15 cellular contexts compared by ENCODE assay signal in genomic region chr9:123649909-123650308, GRCh38.
A peak's percentile ranks its signal among the peaks of the same experiment; 100 is the strongest.
DNase-seq lines count a peak whose midpoint lies in the region; ATAC-seq, FAIRE-seq and TF ChIP-seq lines count a peak whose summit lies in the region.
"Had no signal": no experiment of that assay in that cellular context is flagged by ENCODE, and none has a peak within 500 bp of the region (broad histone marks: within the 10 kb centered on the region; RNA-seq: fewer than 3 reads in every experiment).

No MANE protein-coding gene starts in this region.

- peaks cover 17% of the 10 kb centered on the region for H3K36me3 Mint-ChIP-seq in activated CD8-positive, alpha-beta T cell treated with anti-CD3 and anti-CD28 coated beads, Interleukin-2, amount 10 ng/mL, durations not matched to agents 7 days and 5 days (ENCODE audit: low read depth)
- H3K36me3 Mint-ChIP-seq in activated CD8-positive, alpha-beta T cell treated with anti-CD3 and anti-CD28 coated beads for 36 hours (ENCODE audit: low read depth), result peaks cover 30% of the 10 kb centered on the region
- H3K36me3 Mint-ChIP-seq in nephron progenitor cell (ENCODE audit: low read depth), result peaks cover 24% of the 10 kb centered on the region

- H3K4me3 ChIP-seq in bronchial epithelial cell (ENCODE audit: low read depth, low read length), result no peak overlapping the region
- H3K4me3 ChIP-seq: BLaER1, HAP-1 had no signal

- TF ChIP-seq POLR2A in GM12891 (IDR thresholded peaks at IDR 0.05; ENCODE audit: low read depth, low read length) (no peak), H54 (IDR thresholded peaks at IDR 0.05; ENCODE audit: low read depth, low read length) (no peak)

- ATAC-seq in activated CD8-positive, alpha-beta T cell treated with anti-CD3 and anti-CD28 coated beads, Interleukin-2, amount 10 ng/mL, durations not matched to agents 7 days and 5 days, result peak; percentile 60
- no peak for ATAC-seq in activated CD8-positive, alpha-beta T cell treated with anti-CD3 and anti-CD28 coated beads for 36 hours
- no peak for ATAC-seq in HG03439 (IDR thresholded peaks at IDR 0.05; ENCODE audit: unreplicated experiment)
- ATAC-seq: HepG2 had no signal

- FAIRE-seq in GM12891 (lab: Jason Lieb, UNC) (peak; percentile 45), H54 (lab: Jason Lieb, UNC) (peak; percentile 52), bronchial epithelial cell (lab: Jason Lieb, UNC) (no peak)
- FAIRE-seq: HepG2, HTR-8/SVneo had no signal

- H3K36me3 ChIP-seq in bronchial epithelial cell (ENCODE audit: control insufficient read depth, insufficient read depth, low read length), result no peaks in the 10 kb centered on the region
- H3K36me3 ChIP-seq: HAP-1 had no signal

- no peak overlapping the region for H3K4me3 Mint-ChIP-seq in activated CD8-positive, alpha-beta T cell treated with anti-CD3 and anti-CD28 coated beads, Interleukin-2, amount 10 ng/mL, durations not matched to agents 7 days and 5 days
- no peak overlapping the region for H3K4me3 Mint-ChIP-seq in activated CD8-positive, alpha-beta T cell treated with anti-CD3 and anti-CD28 coated beads for 36 hours
- H3K4me3 Mint-ChIP-seq in nephron progenitor cell, result no peak overlapping the region

- intact Hi-C loops in activated CD8-positive, alpha-beta T cell treated with anti-CD3 and anti-CD28 coated beads for 36 hours (cut with micrococcal nuclease), result no loop called here

- H3K27me3 Mint-ChIP-seq in activated CD8-positive, alpha-beta T cell treated with anti-CD3 and anti-CD28 coated beads, Interleukin-2, amount 10 ng/mL, durations not matched to agents 7 days and 5 days (ENCODE audit: low read depth), result no peaks in the 10 kb centered on the region
- H3K27me3 Mint-ChIP-seq in activated CD8-positive, alpha-beta T cell treated with anti-CD3 and anti-CD28 coated beads for 36 hours, result no peaks in the 10 kb centered on the region
- no peaks in the 10 kb centered on the region for H3K27me3 Mint-ChIP-seq in nephron progenitor cell (ENCODE audit: low read depth, poor library complexity)

- POLR2A ChIA-PET in activated CD8-positive, alpha-beta T cell treated with anti-CD3 and anti-CD28 coated beads, Interleukin-2, amount 10 ng/mL, durations not matched to agents 7 days and 5 days (lab: Charles Lee), result no interaction called here
- POLR2A ChIA-PET in activated CD8-positive, alpha-beta T cell treated with anti-CD3 and anti-CD28 coated beads for 36 hours (lab: Charles Lee), result no interaction called here

- H3K9me3 Mint-ChIP-seq in activated CD8-positive, alpha-beta T cell treated with anti-CD3 and anti-CD28 coated beads, Interleukin-2, amount 10 ng/mL, durations not matched to agents 7 days and 5 days (ENCODE audit: insufficient read depth), result peaks cover 6% of the 10 kb centered on the region
- no peaks in the 10 kb centered on the region for H3K9me3 Mint-ChIP-seq in activated CD8-positive, alpha-beta T cell treated with anti-CD3 and anti-CD28 coated beads for 36 hours
- peaks cover 3% of the 10 kb centered on the region for H3K9me3 Mint-ChIP-seq in nephron progenitor cell

- H3K4me1 Mint-ChIP-seq in activated CD8-positive, alpha-beta T cell treated with anti-CD3 and anti-CD28 coated beads, Interleukin-2, amount 10 ng/mL, durations not matched to agents 7 days and 5 days (ENCODE audit: low read depth), result peaks cover 9% of the 10 kb centered on the region
- H3K4me1 Mint-ChIP-seq in activated CD8-positive, alpha-beta T cell treated with anti-CD3 and anti-CD28 coated beads for 36 hours (ENCODE audit: low read depth), result peaks cover 4% of the 10 kb centered on the region
- peaks cover 11% of the 10 kb centered on the region for H3K4me1 Mint-ChIP-seq in nephron progenitor cell

- no peak overlapping the region for H3K27ac Mint-ChIP-seq in activated CD8-positive, alpha-beta T cell treated with anti-CD3 and anti-CD28 coated beads, Interleukin-2, amount 10 ng/mL, durations not matched to agents 7 days and 5 days
- no peak overlapping the region for H3K27ac Mint-ChIP-seq in activated CD8-positive, alpha-beta T cell treated with anti-CD3 and anti-CD28 coated beads for 36 hours
- H3K27ac Mint-ChIP-seq in nephron progenitor cell, result no peak overlapping the region

- DNase-seq in activated CD8-positive, alpha-beta T cell treated with anti-CD3 and anti-CD28 coated beads, Interleukin-2, amount 10 ng/mL, durations not matched to agents 7 days and 5 days, result no peak
- no peak for DNase-seq in activated CD8-positive, alpha-beta T cell treated with anti-CD3 and anti-CD28 coated beads for 36 hours
- DNase-seq in GM12891 (ENCODE audit: insufficient read length, low spot score) (no peak), H54 (ENCODE audit: insufficient read length, low spot score) (no peak), bronchial epithelial cell (ENCODE audit: low read depth) (peak; percentile 11), nephron progenitor cell (no peak)
- DNase-seq: 8988T, AML-193, DMS79, GOT3 had no signal

- TF ChIP-seq CTCF in activated CD8-positive, alpha-beta T cell treated with anti-CD3 and anti-CD28 coated beads for 36 hours (IDR thresholded peaks at IDR 0.05), result no peak
- TF ChIP-seq CTCF in bronchial epithelial cell (IDR thresholded peaks at IDR 0.05; ENCODE audit: insufficient read depth, low read length, severe bottlenecking), result no peak
- no peak for TF ChIP-seq CTCF in nephron progenitor cell (IDR thresholded peaks at IDR 0.05)

- CTCF ChIA-PET in activated CD8-positive, alpha-beta T cell treated with anti-CD3 and anti-CD28 coated beads, Interleukin-2, amount 10 ng/mL, durations not matched to agents 7 days and 5 days (lab: Charles Lee), result no interaction called here
- CTCF ChIA-PET in activated CD8-positive, alpha-beta T cell treated with anti-CD3 and anti-CD28 coated beads for 36 hours (lab: Charles Lee), result no interaction called here

- H3K27me3 ChIP-seq in bronchial epithelial cell (ENCODE audit: control insufficient read depth, insufficient read depth, low read length), result no peaks in the 10 kb centered on the region
- H3K27me3 ChIP-seq: BLaER1 had no signal

TF ChIP-seq in GM12891, 5 proteins besides CTCF, POLR2A, EP300 and RAD21:
- no peak for TF ChIP-seq POU2F2 (IDR thresholded peaks at IDR 0.05; ENCODE audit: low read depth, low read length)
- no peak for TF ChIP-seq PAX5 (IDR thresholded peaks at IDR 0.05; ENCODE audit: insufficient read depth, low read length, severe bottlenecking)
- TF ChIP-seq TAF1 (IDR thresholded peaks at IDR 0.05; ENCODE audit: low read depth, low read length), result no peak
- TF ChIP-seq POLR2AphosphoS5 (IDR thresholded peaks at IDR 0.05; ENCODE audit: low read depth, low read length), result no peak
- no peak for TF ChIP-seq SPI1 (IDR thresholded peaks at IDR 0.05; ENCODE audit: low read depth, low read length)
